ENCODE assay signal across 2 cellular contexts in genomic region chr22:45846952-45847351, GRCh38.
TF ChIP-seq lines count a peak whose summit lies in the region.

No MANE protein-coding gene starts in this region.

TF ChIP-seq in HCT116, 20 proteins besides CTCF, POLR2A, EP300 and RAD21:
- TF ChIP-seq REST (IDR thresholded peaks at IDR 0.05; ENCODE audit: low read depth) (peak; percentile 70), FOSL1 (IDR thresholded peaks at IDR 0.05; ENCODE audit: low read depth) (no peak)

TF ChIP-seq in K562, 482 proteins besides CTCF, POLR2A, EP300 and RAD21 (continued from another document):
- TF ChIP-seq ZBTB33 (CRISPR knock-in tag; IDR thresholded peaks at IDR 0.05) (no peak), ZNF3 (CRISPR knock-in tag; IDR thresholded peaks at IDR 0.05) (no peak), XRCC3 (IDR thresholded peaks at IDR 0.05) (no peak), CBX2 (IDR thresholded peaks at IDR 0.05; ENCODE audit: insufficient read depth, low read length, poor library complexity, severe bottlenecking) (no peak), KHSRP (IDR thresholded peaks at IDR 0.05) (no peak), ARID2 (IDR thresholded peaks at IDR 0.05) (no peak), ZNF384 (IDR thresholded peaks at IDR 0.05; ENCODE audit: low read depth, low read length) (peak; percentile 33; the same call in 1 of the 2 replicates), REST (CRISPR knock-in tag; IDR thresholded peaks at IDR 0.05; ENCODE audit: low read depth) (0 out of 2 replicates have a peak, but pooled peaks have one; percentile 27), ATF4 (CRISPR knock-in tag; IDR thresholded peaks at IDR 0.05) (no peak), E2F6 (IDR thresholded peaks at IDR 0.05; ENCODE audit: borderline replicate concordance in 1 of 2, extremely low read depth in 1 of 2, insufficient read depth in 1 of 2, insufficient read length in 1 of 2, low read depth in 1 of 2, low read length in 1 of 2, poor library complexity in 1 of 2, severe bottlenecking in 1 of 2) (no peak), ZNF232 (CRISPR knock-in tag; IDR thresholded peaks at IDR 0.05) (no peak), MIER1 (IDR thresholded peaks at IDR 0.05; ENCODE audit: low read depth) (peak; percentile 53; the same call in 1 of the 2 replicates), ZNF699 (CRISPR knock-in tag; IDR thresholded peaks at IDR 0.05; ENCODE audit: insufficient replicate concordance) (no peak), EHMT2 (IDR thresholded peaks at IDR 0.05) (peak; percentile 52; the same call in 1 of the 2 replicates)
TF ChIP-seq in K562: peak in this region for 4.
